ENCODE assay signal across 2 cellular contexts in genomic region chr17:28478940-28479615, GRCh38.
TF ChIP-seq lines count a peak whose summit lies in the region.

No MANE protein-coding gene starts in this region.

TF ChIP-seq in WTC11, 78 proteins besides CTCF, POLR2A, EP300 and RAD21:
- TF ChIP-seq NFE2L1 (CRISPR knock-in tag; IDR thresholded peaks at IDR 0.05): no peak
- no peak for TF ChIP-seq CDX4 (CRISPR knock-in tag; IDR thresholded peaks at IDR 0.05; ENCODE audit: borderline replicate concordance)
- TF ChIP-seq ZNF121 (CRISPR knock-in tag; IDR thresholded peaks at IDR 0.05): peak; percentile 58; the same call in 1 of the 2 replicates
- no peak for TF ChIP-seq MYBL2 (CRISPR knock-in tag; IDR thresholded peaks at IDR 0.05)
- TF ChIP-seq STAT6 (CRISPR knock-in tag; conservative IDR thresholded peaks at IDR 0.05; ENCODE audit: low read depth): no peak
TF ChIP-seq in WTC11: peak in this region for 1.

TF ChIP-seq in HepG2, 621 proteins besides CTCF, POLR2A, EP300 and RAD21:
- no peak for TF ChIP-seq MAF1 (CRISPR knock-in tag; IDR thresholded peaks at IDR 0.05; ENCODE audit: borderline replicate concordance)
- no peak for TF ChIP-seq NFKB2 (CRISPR knock-in tag; IDR thresholded peaks at IDR 0.05; ENCODE audit: borderline replicate concordance)
- TF ChIP-seq ZNF770 (CRISPR knock-in tag; IDR thresholded peaks at IDR 0.05): peak; percentile 49; the same call in 1 of the 2 replicates
- peak; percentile 35; the same call in 1 of the 2 replicates for TF ChIP-seq ZNF121 (CRISPR knock-in tag; IDR thresholded peaks at IDR 0.05)
- no peak for TF ChIP-seq HMG20B (CRISPR knock-in tag; conservative IDR thresholded peaks at IDR 0.05)
- no peak for TF ChIP-seq ATRX (CRISPR knock-in tag; IDR thresholded peaks at IDR 0.05; ENCODE audit: borderline replicate concordance)
